ENCODE assay signal across 8 cellular contexts in the genomic region with DNA sequence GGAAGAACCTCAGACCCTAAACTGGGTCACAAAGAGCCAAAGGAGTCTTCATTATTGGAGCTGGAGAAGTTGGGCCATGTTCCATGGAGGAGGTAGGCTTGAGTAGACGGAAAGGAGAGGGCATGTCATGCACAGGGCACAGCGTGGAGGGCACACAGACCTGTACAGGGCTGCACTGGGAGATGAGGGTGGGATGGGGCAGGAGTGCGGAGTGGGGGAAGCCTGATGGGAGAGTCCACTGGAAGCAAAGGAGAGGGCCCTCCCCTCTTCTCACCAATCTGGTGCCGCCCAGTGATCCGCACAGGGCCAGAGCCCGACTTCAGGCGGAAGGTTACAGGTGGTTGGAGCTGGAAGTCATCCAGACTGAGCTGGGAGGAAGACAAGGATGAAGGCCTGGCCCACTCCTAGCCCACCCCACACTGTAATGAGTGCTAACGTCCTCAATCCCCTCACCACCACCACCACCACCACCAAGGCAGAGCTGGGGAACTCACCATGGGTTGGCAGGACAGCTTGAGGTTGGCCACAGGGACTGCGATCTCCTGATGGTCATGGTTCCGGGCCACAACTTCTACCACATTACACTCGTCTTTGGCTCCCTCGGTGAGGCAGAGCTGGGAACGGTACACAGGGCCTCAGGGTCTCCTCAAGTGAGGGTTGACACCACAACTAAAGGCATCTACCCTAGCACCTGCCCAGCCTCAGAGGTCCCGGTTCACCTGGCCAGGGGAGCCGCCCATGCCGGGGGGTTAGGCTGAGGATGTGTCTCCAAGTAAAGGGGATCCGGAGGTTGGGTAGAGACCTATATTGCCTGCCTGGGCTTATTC. TPM values are rescaled to one million over a fixed set of nuclear protein-coding genes. Genes with fewer than 3 reads are reported as not detected.
DNase-seq lines count a peak whose midpoint lies in the region; ATAC-seq, FAIRE-seq and TF ChIP-seq lines count a peak whose summit lies in the region.

No MANE protein-coding gene starts in this region.

- H3K36me3 ChIP-seq in BLaER1 treated with 17β-estradiol and CSF1 and Interleukin-3, amounts not matched to agents 10 nM and 100 nM: peaks cover 23 to 46% (median 35%) of the 10 kb centered on the region in 11 experiments
- peaks cover 23% of the 10 kb centered on the region; the same call in 1 of the 2 replicates for H3K36me3 ChIP-seq in Loucy (ENCODE audit: insufficient read depth, low read length)
- H3K36me3 ChIP-seq in small intestine (ENCODE audit: control insufficient read depth in 2 of 2, insufficient read depth in 2 of 2, low read length in 2 of 2): peaks cover 0 to 10% of the 10 kb centered on the region in 2 donors

- H3K4me3 Mint-ChIP-seq in natural killer cell treated with Interleukin-12 subunit alpha and Interleukin-12 subunit beta and Interleukin-15 and Interleukin-18, amount 100 ng/mL, for 72 hours: peak overlapping the region; percentile 93

- peaks cover 23% of the 10 kb centered on the region for H3K36me3 Mint-ChIP-seq in natural killer cell treated with Interleukin-12 subunit alpha and Interleukin-12 subunit beta and Interleukin-15 and Interleukin-18, amount 100 ng/mL, for 72 hours

- H3K27ac Mint-ChIP-seq in natural killer cell treated with Interleukin-12 subunit alpha and Interleukin-12 subunit beta and Interleukin-15 and Interleukin-18, amount 100 ng/mL, for 72 hours: peak overlapping the region; percentile 78 to 87

- H3K79me2 ChIP-seq in Loucy (ENCODE audit: insufficient read depth, low read length): peaks cover 14% of the 10 kb centered on the region; the same call in 1 of the 2 replicates

- H4K20me1 ChIP-seq in BLaER1 treated with 17β-estradiol and CSF1 and Interleukin-3, amounts not matched to agents 10 nM and 100 nM: peaks cover 24 to 50% (median 39%) of the 10 kb centered on the region in 11 experiments; a peak in 20 of 22 replicates
- peaks cover 5% of the 10 kb centered on the region for H4K20me1 ChIP-seq in Loucy (ENCODE audit: insufficient read depth, low read length, poor library complexity, severe bottlenecking)

- H3F3A ChIP-seq in Loucy (ENCODE audit: low read depth): no peaks in the 10 kb centered on the region

- no peak overlapping the region for H2AFZ ChIP-seq in Loucy (ENCODE audit: low read length)

- no peaks in the 10 kb centered on the region; a peak in 1 of 22 replicates for H3K9me3 ChIP-seq in BLaER1 treated with 17β-estradiol and CSF1 and Interleukin-3, amounts not matched to agents 10 nM and 100 nM (replicated peaks in 1 of 11)
- H3K9me3 ChIP-seq in Loucy (ENCODE audit: insufficient read depth, low read depth, low read length) (no peaks in the 10 kb centered on the region), small intestine (ENCODE audit: control insufficient read depth, low read depth) (no peaks in the 10 kb centered on the region)

- H3K9me2 ChIP-seq in Loucy (replicated peaks; ENCODE audit: low read depth, low read length): no peaks in the 10 kb centered on the region

- peaks cover 46 to 54% (median 51%) of the 10 kb centered on the region in 10 experiments for H3K4me1 ChIP-seq in BLaER1 treated with 17β-estradiol and CSF1 and Interleukin-3, amounts not matched to agents 10 nM and 100 nM
- peaks cover 12% of the 10 kb centered on the region for H3K4me1 ChIP-seq in Loucy (ENCODE audit: insufficient read depth, low read length, poor library complexity, severe bottlenecking)
- H3K4me1 ChIP-seq in small intestine (ENCODE audit: control insufficient read depth in 2 of 2, insufficient read depth in 1 of 2, low read depth in 1 of 2, low read length in 1 of 2): peaks cover 2 to 8% of the 10 kb centered on the region in 2 donors

- ATAC-seq in natural killer cell treated with Interleukin-12 subunit alpha and Interleukin-12 subunit beta and Interleukin-15 and Interleukin-18, amount 100 ng/mL, for 72 hours: no peak
- no peak for ATAC-seq in HG02884 (IDR thresholded peaks at IDR 0.05; ENCODE audit: unreplicated experiment)
- ATAC-seq in HG02981 (IDR thresholded peaks at IDR 0.05; ENCODE audit: unreplicated experiment): no peak

- H3K4me3 ChIP-seq in BLaER1 treated with 17β-estradiol and CSF1 and Interleukin-3, amounts not matched to agents 10 nM and 100 nM: peak overlapping the region; percentile 78 to 92 (median 86)
- peak overlapping the region; percentile 91 for H3K4me3 ChIP-seq in Loucy (ENCODE audit: low read length, poor library complexity, severe bottlenecking)
- peak overlapping the region in 57 of 59 donors; percentile 39 to 88 (median 74) for H3K4me3 ChIP-seq in dorsolateral prefrontal cortex
- H3K4me3 ChIP-seq in small intestine (ENCODE audit: low read depth in 1 of 2, low read length in 2 of 2): peak overlapping the region in 1 of 2 donors; percentile 58

- peaks cover 45 to 53% of the 10 kb centered on the region in 2 donors for H3K4me1 Mint-ChIP-seq in natural killer cell treated with Interleukin-12 subunit alpha and Interleukin-12 subunit beta and Interleukin-15 and Interleukin-18, amount 100 ng/mL, for 72 hours (ENCODE audit: low read depth in 2 of 2)

- FAIRE-seq in small intestine (lab: Jason Lieb, UNC): no peak

- peaks cover 32 to 37% (median 35%) of the 10 kb centered on the region in 11 experiments for H3K27me3 ChIP-seq in BLaER1 treated with 17β-estradiol and CSF1 and Interleukin-3, amounts not matched to agents 10 nM and 100 nM
- H3K27me3 ChIP-seq in Loucy (ENCODE audit: insufficient read depth, low read length, poor library complexity, severe bottlenecking): no peaks in the 10 kb centered on the region
- peaks cover 0 to 22% (median 3%) of the 10 kb centered on the region in 45 donors for H3K27me3 ChIP-seq in dorsolateral prefrontal cortex
- peaks cover 4 to 9% of the 10 kb centered on the region in 2 donors for H3K27me3 ChIP-seq in small intestine (ENCODE audit: control insufficient read depth in 2 of 2, insufficient read depth in 2 of 2, low read length in 2 of 2)

- H3K27ac ChIP-seq in BLaER1 treated with 17β-estradiol and CSF1 and Interleukin-3, amounts not matched to agents 10 nM and 100 nM: peak overlapping the region in 10 of 11 experiments; percentile 65 to 87 (median 80); a peak in 20 of 22 replicates
- H3K27ac ChIP-seq in dorsolateral prefrontal cortex (peak overlapping the region in 7 of 59 donors; percentile 5 to 80 (median 69)), small intestine (ENCODE audit: low read depth in 1 of 2, low read length in 1 of 2) (no peak overlapping the region)

- peak overlapping the region; percentile 75 to 93 (median 88) for H3K9ac ChIP-seq in BLaER1 treated with 17β-estradiol and CSF1 and Interleukin-3, amounts not matched to agents 10 nM and 100 nM
- peak overlapping the region; percentile 78 for H3K9ac ChIP-seq in Loucy (ENCODE audit: low read depth, low read length, poor library complexity, severe bottlenecking)

- peaks cover 15 to 19% of the 10 kb centered on the region in 2 donors for H3K27me3 Mint-ChIP-seq in natural killer cell treated with Interleukin-12 subunit alpha and Interleukin-12 subunit beta and Interleukin-15 and Interleukin-18, amount 100 ng/mL, for 72 hours

- TF ChIP-seq CTCF in Loucy (conservative IDR thresholded peaks at IDR 0.05; ENCODE audit: low read length) (no peak), dorsolateral prefrontal cortex (IDR thresholded peaks at IDR 0.05 in 54 of 56, conservative IDR thresholded peaks at IDR 0.05 in 2 of 56; ENCODE audit: low read depth in 1 of 56, partially characterized antibody in 56 of 56) (no peak)

- 58 to 62% (median 58%) methylated on average over 17 of the region's 17 CpGs for WGBS in small intestine, 3 donors

- DNase-seq in dorsolateral prefrontal cortex: peak in 3 of 10 donors; percentile 6 to 34 (median 7)
- no peak for DNase-seq in natural killer cell treated with Interleukin-12 subunit alpha and Interleukin-12 subunit beta and Interleukin-15 and Interleukin-18, amount 100 ng/mL, for 72 hours (ENCODE audit: low spot score)
- DNase-seq in NCI-H146 (lab: John Stamatoyannopoulos, UW): no peak
- DNase-seq in small intestine: no peak

- H3K4me2 ChIP-seq in BLaER1 treated with 17β-estradiol and CSF1 and Interleukin-3, amounts not matched to agents 10 nM and 100 nM: peak overlapping the region; percentile 89 to 99 (median 97)
- H3K4me2 ChIP-seq in Loucy (ENCODE audit: low read depth, low read length, poor library complexity, severe bottlenecking): peak overlapping the region; percentile 95

- intact Hi-C loops in dorsolateral prefrontal cortex (cut with DNase I): loop anchor here (1.0 to 5.0 kb wide), 6 partner anchors 35 to 620 kb away; partner anchors contain the start of gene OGA (in 1 of the 2)

- no peaks in the 10 kb centered on the region for H3K9me3 Mint-ChIP-seq in natural killer cell treated with Interleukin-12 subunit alpha and Interleukin-12 subunit beta and Interleukin-15 and Interleukin-18, amount 100 ng/mL, for 72 hours

RNA-seq across cellular contexts. Expression of gene NPM3, which starts 1.0 kb away (rescaled TPM):
- total RNA-seq in dorsolateral prefrontal cortex: 10 to 100 TPM in 106 of 120 experiments, 1 to 10 TPM in 14; 4.2 to 25.9 (median 13.8) TPM
- 100 to 1,000 TPM in 1 of 2 donors, 10 to 100 TPM in 1; 52.5 to 157 TPM for total RNA-seq in natural killer cell treated with Interleukin-12 subunit alpha and Interleukin-12 subunit beta and Interleukin-15 and Interleukin-18, amount 100 ng/mL, for 72 hours
- polyA plus RNA-seq in small intestine: 10 to 100 TPM in 2 of 3 donors, 1 to 10 TPM in 1; 2.5 to 49.8 (median 14.9) TPM

RNA-seq across cellular contexts. Expression of gene FGF8, which starts 6.3 kb away (rescaled TPM):
- total RNA-seq in dorsolateral prefrontal cortex: 1 to 10 TPM in 39 of 120 experiments, under 1 TPM in 23, not detected in 58; 0.47 to 2.5 (median 1.1) TPM
- total RNA-seq in natural killer cell treated with Interleukin-12 subunit alpha and Interleukin-12 subunit beta and Interleukin-15 and Interleukin-18, amount 100 ng/mL, for 72 hours: not detected
- under 1 TPM in 1 of 3 donors, not detected in 2; 0.12 TPM for polyA plus RNA-seq in small intestine

RNA-seq across cellular contexts. Expression of gene OGA, which starts 36.0 kb away (rescaled TPM):
- total RNA-seq in dorsolateral prefrontal cortex: 100 to 1,000 TPM; 163 to 362 (median 249) TPM
- total RNA-seq in natural killer cell treated with Interleukin-12 subunit alpha and Interleukin-12 subunit beta and Interleukin-15 and Interleukin-18, amount 100 ng/mL, for 72 hours: 100 to 1,000 TPM; 174 to 237 TPM
- polyA plus RNA-seq in small intestine: 10 to 100 TPM; 26.5 to 34.0 (median 28.5) TPM

Comparison
In these comparisons a context has a peak if more than half of its experiments do, and no peak if none do; other contexts are left out.
1. H3K27ac ChIP-seq: peak in BLaER1 treated with 17β-estradiol and CSF1 and Interleukin-3, amounts not matched to agents 10 nM and 100 nM (10 of 11); none in small intestine (0 of 2).